Comparison of ENCODE assay signal across 12 cellular contexts in genomic region chr3:177640319-177640997, GRCh38.
A peak's percentile ranks its signal among the peaks of the same experiment; 100 is the strongest.
DNase-seq lines count a peak whose midpoint lies in the region; FAIRE-seq and TF ChIP-seq lines count a peak whose summit lies in the region.
"Had no signal": no experiment of that assay in that cellular context is flagged by ENCODE, and none has a peak within 500 bp of the region (broad histone marks: within the 10 kb centered on the region; RNA-seq: fewer than 3 reads in every experiment).

No MANE protein-coding gene starts in this region.

- TF ChIP-seq POLR2A in erythroblast (IDR thresholded peaks at IDR 0.05; ENCODE audit: low read length), result no peak

- no peaks in the 10 kb centered on the region for H3K79me2 ChIP-seq in OCI-LY3 (ENCODE audit: low read length)
- no peaks in the 10 kb centered on the region for H3K79me2 ChIP-seq in keratinocyte (ENCODE audit: control insufficient read depth, insufficient read depth, low read length)

- H3K9me3 Mint-ChIP-seq in nephron progenitor cell, result peaks cover 39% of the 10 kb centered on the region

- H3K36me3 Mint-ChIP-seq in nephron progenitor cell (ENCODE audit: low read depth), result peaks cover 33% of the 10 kb centered on the region

- H3K4me3 ChIP-seq in OCI-LY3 (ENCODE audit: low read length) (no peak overlapping the region), keratinocyte (ENCODE audit: control insufficient read depth in 2 of 3, extremely low read depth in 1 of 3, insufficient read depth in 2 of 3, low read depth in 1 of 3, low read length in 3 of 3) (no peak overlapping the region)

- no peaks in the 10 kb centered on the region for H4K20me1 ChIP-seq in OCI-LY3 (ENCODE audit: insufficient read depth, low read length)
- no peaks in the 10 kb centered on the region for H4K20me1 ChIP-seq in keratinocyte (ENCODE audit: control insufficient read depth, extremely low read depth, insufficient read depth, low read length)

- TF ChIP-seq CTCF in OCI-LY3 (IDR thresholded peaks at IDR 0.05; ENCODE audit: low read depth, low read length) (peak; percentile 12; the same call in 1 of the 2 replicates), keratinocyte (optimal IDR thresholded peaks at IDR 0.05 in 1 of 3, IDR thresholded peaks at IDR 0.05 in 1 of 3, conservative IDR thresholded peaks at IDR 0.05 in 1 of 3; ENCODE audit: extremely low read depth in 1 of 3, insufficient read depth in 2 of 3, low read length in 3 of 3) (no peak), nephron progenitor cell (IDR thresholded peaks at IDR 0.05) (no peak)

- peaks cover 26% of the 10 kb centered on the region for H3K4me1 Mint-ChIP-seq in nephron progenitor cell

- no peak overlapping the region for H3K4me2 ChIP-seq in OCI-LY3 (ENCODE audit: low read length)
- no peak overlapping the region for H3K4me2 ChIP-seq in keratinocyte (ENCODE audit: control insufficient read depth, extremely low read depth, insufficient read depth, low read depth, low read length)
- H3K4me2 ChIP-seq: SK-N-SH had no signal

- peaks cover 6% of the 10 kb centered on the region for H3K4me1 ChIP-seq in OCI-LY3 (ENCODE audit: low read length)
- H3K4me1 ChIP-seq in keratinocyte (ENCODE audit: control insufficient read depth, extremely low read depth, insufficient read depth, low read length), result peaks cover 4% of the 10 kb centered on the region

- peaks cover 7% of the 10 kb centered on the region for H3K27me3 Mint-ChIP-seq in nephron progenitor cell (ENCODE audit: low read depth, poor library complexity)
- H3K27me3 Mint-ChIP-seq: activated CD4-positive, alpha-beta T cell treated with anti-CD3 and anti-CD28 coated beads, Interleukin-2, amount 10 ng/mL, durations not matched to agents 7 days and 5 days had no signal

- H3K9me1 ChIP-seq in keratinocyte (ENCODE audit: control insufficient read depth, extremely low read depth, insufficient read depth, low read length), result no peaks in the 10 kb centered on the region

- FAIRE-seq in keratinocyte (lab: Jason Lieb, UNC), result no peak
- FAIRE-seq: endothelial cell of umbilical vein had no signal

- no peak overlapping the region for H3K9ac ChIP-seq in OCI-LY3 (ENCODE audit: low read length)
- H3K9ac ChIP-seq in keratinocyte (ENCODE audit: control insufficient read depth, extremely low read depth, insufficient read depth, low read length), result no peak overlapping the region
- H3K9ac ChIP-seq: SK-N-SH had no signal

- H3K27ac ChIP-seq in OCI-LY3 (ENCODE audit: low read length), result no peak overlapping the region
- no peak overlapping the region for H3K27ac ChIP-seq in keratinocyte (ENCODE audit: control insufficient read depth, insufficient read depth, low read length)

- no peak overlapping the region for H3K4me3 Mint-ChIP-seq in nephron progenitor cell
- H3K4me3 Mint-ChIP-seq: activated CD4-positive, alpha-beta T cell treated with anti-CD3 and anti-CD28 coated beads, Interleukin-2, amount 10 ng/mL, durations not matched to agents 7 days and 5 days had no signal

- peak; percentile 24 for DNase-seq in activated CD4-positive, alpha-beta T cell treated with anti-CD3 and anti-CD28 coated beads for 48 hours
- no peak for DNase-seq in activated CD4-positive, alpha-beta T cell treated with anti-CD3 and anti-CD28 coated beads, Interleukin-2, amount 50 U/mL, for 1 hour
- DNase-seq in NAMALWA (ENCODE audit: low spot score) (peak; percentile 32), keratinocyte (ENCODE audit: low read depth, low spot score) (no peak), cerebellar cortex (ENCODE audit: low spot score) (no peak), nephron progenitor cell (no peak), erythroblast (lab: John Stamatoyannopoulos, UW) (no peak)
- DNase-seq: activated CD4-positive, alpha-beta T cell treated with anti-CD3 and anti-CD28 coated beads, Interleukin-2, amount 10 ng/mL, durations not matched to agents 7 days and 5 days; NCI-H1048; SK-N-SH had no signal

- dilution Hi-C loops in keratinocyte (cut with MboI; ENCODE audit: extremely low pct_ligation_motif_present, low sequenced_read_pairs), result no loop called here

- H3K36me3 ChIP-seq in OCI-LY3 (replicated peaks; ENCODE audit: low read depth, low read length) (no peaks in the 10 kb centered on the region), keratinocyte (ENCODE audit: control insufficient read depth in 2 of 2, extremely low read depth in 1 of 2, insufficient read depth in 2 of 2, low read length in 2 of 2) (no peaks in the 10 kb centered on the region)

- H3K27ac Mint-ChIP-seq in nephron progenitor cell, result no peak overlapping the region
- H3K27ac Mint-ChIP-seq: activated CD4-positive, alpha-beta T cell treated with anti-CD3 and anti-CD28 coated beads, Interleukin-2, amount 10 ng/mL, durations not matched to agents 7 days and 5 days had no signal

- H3K9me3 ChIP-seq in OCI-LY3 (ENCODE audit: insufficient read depth, low read length), result no peaks in the 10 kb centered on the region
- no peaks in the 10 kb centered on the region for H3K9me3 ChIP-seq in keratinocyte (ENCODE audit: control insufficient read depth, low read depth, low read length)
- H3K9me3 ChIP-seq: SK-N-SH had no signal

- H3K27me3 ChIP-seq in OCI-LY3 (ENCODE audit: low read depth, low read length), result no peaks in the 10 kb centered on the region
- H3K27me3 ChIP-seq in keratinocyte (ENCODE audit: control insufficient read depth, extremely low read depth, insufficient read depth, low read length), result no peaks in the 10 kb centered on the region

- no peak overlapping the region for H2AFZ ChIP-seq in OCI-LY3 (ENCODE audit: low read depth, low read length)
- H2AFZ ChIP-seq in keratinocyte (ENCODE audit: control insufficient read depth, low read length), result peak overlapping the region; percentile 30

Comparison
In these comparisons a context has a peak if more than half of its experiments do, and no peak if none do; other contexts are left out.
1. DNase-seq: peak in activated CD4-positive, alpha-beta T cell treated with anti-CD3 and anti-CD28 coated beads for 48 hours (single experiment) and NAMALWA (single experiment); none in activated CD4-positive, alpha-beta T cell treated with anti-CD3 and anti-CD28 coated beads, Interleukin-2, amount 50 U/mL, for 1 hour (single experiment), keratinocyte (single experiment), cerebellar cortex (single experiment), nephron progenitor cell (single experiment) and erythroblast (0 of 2).